8 cellular contexts compared by ENCODE assay signal in genomic region chr3:125742846-125743245, GRCh38.
DNase-seq lines count a peak whose midpoint lies in the region; ATAC-seq, FAIRE-seq and TF ChIP-seq lines count a peak whose summit lies in the region.
"Not testable (repeated sequence)": the region's sequence is repeated elsewhere in the genome, so short reads cannot be mapped to it uniquely, and the experiment has no call there.

No MANE protein-coding gene starts in this region.

- H3K4me1 ChIP-seq in KMS-11 (ENCODE audit: low read depth, poor library complexity, severe bottlenecking): not testable (repeated sequence)

- not testable (repeated sequence) for H3K4me3 Mint-ChIP-seq in activated CD8-positive, alpha-beta memory T cell treated with anti-CD3 and anti-CD28 coated beads, Interleukin-2, amount 10 ng/mL, durations not matched to agents 7 days and 5 days; central memory CD8-positive, alpha-beta T cell; immature natural killer cell

- ATAC-seq in activated CD8-positive, alpha-beta memory T cell treated with anti-CD3 and anti-CD28 coated beads, Interleukin-2, amount 10 ng/mL, durations not matched to agents 7 days and 5 days: peak; percentile 55
- peak; percentile 58 for ATAC-seq in central memory CD8-positive, alpha-beta T cell (replicated peaks; ENCODE audit: extremely low read depth, poor library complexity, severe bottlenecking)

- not testable (repeated sequence) for H3K27ac ChIP-seq in KMS-11

- H3K4me3 ChIP-seq in KMS-11 (IDR thresholded peaks at IDR 0.05; ENCODE audit: insufficient read depth, low read depth, low read length): not testable (repeated sequence)

- not testable (repeated sequence) for H3K36me3 Mint-ChIP-seq in activated CD8-positive, alpha-beta memory T cell treated with anti-CD3 and anti-CD28 coated beads, Interleukin-2, amount 10 ng/mL, durations not matched to agents 7 days and 5 days; central memory CD8-positive, alpha-beta T cell (ENCODE audit: insufficient read depth); immature natural killer cell

- H3K36me3 ChIP-seq in KMS-11 (ENCODE audit: insufficient read depth): not testable (repeated sequence)

- CTCF ChIA-PET in activated CD8-positive, alpha-beta memory T cell treated with anti-CD3 and anti-CD28 coated beads, Interleukin-2, amount 10 ng/mL, durations not matched to agents 7 days and 5 days (lab: Charles Lee): interaction anchor here (0.6 kb wide), 1 partner anchor 24 kb away, joined by 3 read pairs; no protein-coding TSS in a partner anchor

- peak overlapping the region; percentile 6; the same call in 1 of the 2 replicates for H2AFZ ChIP-seq in KMS-11 (ENCODE audit: low read depth)

- peak overlapping the region; percentile 44 for H3K27ac Mint-ChIP-seq in activated CD8-positive, alpha-beta memory T cell treated with anti-CD3 and anti-CD28 coated beads, Interleukin-2, amount 10 ng/mL, durations not matched to agents 7 days and 5 days
- not testable (repeated sequence) for H3K27ac Mint-ChIP-seq in central memory CD8-positive, alpha-beta T cell (ENCODE audit: low read depth); immature natural killer cell

- H3K27me3 ChIP-seq in KMS-11 (ENCODE audit: insufficient read depth, low read depth): not testable (repeated sequence)

- H3K4me2 ChIP-seq in KMS-11: not testable (repeated sequence)

- peak; percentile 56 for TF ChIP-seq CTCF in GM12872 (IDR thresholded peaks at IDR 0.05; ENCODE audit: insufficient read depth, low read depth, low read length)
- not testable (repeated sequence) for TF ChIP-seq CTCF in KMS-11 (conservative IDR thresholded peaks at IDR 0.05; ENCODE audit: low read depth, low read length)

- H4K20me1 ChIP-seq in KMS-11 (ENCODE audit: insufficient read depth): not testable (repeated sequence)

- not testable (repeated sequence) for H3K27me3 Mint-ChIP-seq in activated CD8-positive, alpha-beta memory T cell treated with anti-CD3 and anti-CD28 coated beads, Interleukin-2, amount 10 ng/mL, durations not matched to agents 7 days and 5 days; immature natural killer cell (ENCODE audit: low read depth in 3 of 3)
- peaks cover 11% of the 10 kb centered on the region for H3K27me3 Mint-ChIP-seq in central memory CD8-positive, alpha-beta T cell

- not testable (repeated sequence) for H3K9ac ChIP-seq in KMS-11

- H3K79me2 ChIP-seq in KMS-11 (ENCODE audit: insufficient read depth, low read depth): not testable (repeated sequence)

- not testable (repeated sequence) for FAIRE-seq in RCC 7860 (lab: Jason Lieb, UNC)

- not testable (repeated sequence) for H3K9me3 Mint-ChIP-seq in activated CD8-positive, alpha-beta memory T cell treated with anti-CD3 and anti-CD28 coated beads, Interleukin-2, amount 10 ng/mL, durations not matched to agents 7 days and 5 days (ENCODE audit: low read depth); central memory CD8-positive, alpha-beta T cell; immature natural killer cell

- peak; percentile 45 for DNase-seq in AG20443 (ENCODE audit: low spot score)
- DNase-seq in RCC 7860 (ENCODE audit: low spot score): peak; percentile 50
- peak; percentile 72 for DNase-seq in activated CD8-positive, alpha-beta memory T cell treated with anti-CD3 and anti-CD28 coated beads, Interleukin-2, amount 10 ng/mL, durations not matched to agents 7 days and 5 days
- peak in 1 of 2 donors; percentile 13 for DNase-seq in central memory CD8-positive, alpha-beta T cell (ENCODE audit: low spot score in 2 of 2)
- DNase-seq in immature natural killer cell: peak; percentile 13 to 20 (median 14)
- DNase-seq in stimulated activated CD4-positive, alpha-beta T cell treated with anti-CD3 and anti-CD28 coated beads, Interleukin-2, amount 100 ng/mL, for 48 hours: peak; percentile 24 to 37

- peaks cover 13% of the 10 kb centered on the region for H3K4me1 Mint-ChIP-seq in activated CD8-positive, alpha-beta memory T cell treated with anti-CD3 and anti-CD28 coated beads, Interleukin-2, amount 10 ng/mL, durations not matched to agents 7 days and 5 days
- H3K4me1 Mint-ChIP-seq in central memory CD8-positive, alpha-beta T cell; immature natural killer cell: not testable (repeated sequence)
